ENCODE assay signal across 21 cellular contexts in genomic region chr22:49157529-49158339, GRCh38.
A peak's percentile ranks its signal among the peaks of the same experiment; 100 is the strongest.
DNase-seq lines count a peak whose midpoint lies in the region; ATAC-seq, FAIRE-seq and TF ChIP-seq lines count a peak whose summit lies in the region.
"Had no signal": no experiment of that assay in that cellular context is flagged by ENCODE, and none has a peak within 500 bp of the region (broad histone marks: within the 10 kb centered on the region; RNA-seq: fewer than 3 reads in every experiment).

No MANE protein-coding gene starts in this region.

- peaks cover 7% of the 10 kb centered on the region for H3K27me3 Mint-ChIP-seq in chondrocyte (ENCODE audit: low read depth)

- intact Hi-C loops in sciatic nerve (cut with DNase I), result no loop called here

- ATAC-seq in sciatic nerve, result no peak
- ATAC-seq in GM21528 (IDR thresholded peaks at IDR 0.05; ENCODE audit: low FRiP score, unreplicated experiment), result no peak

- no peaks in the 10 kb centered on the region for H3K4me1 Mint-ChIP-seq in chondrocyte (ENCODE audit: low read depth)
- H3K4me1 Mint-ChIP-seq: CD14-positive monocyte; CD8-positive, alpha-beta memory T cell; IgD-negative memory B cell had no signal

- no peaks in the 10 kb centered on the region for H3K9me3 Mint-ChIP-seq in chondrocyte (ENCODE audit: low read depth)
- H3K9me3 Mint-ChIP-seq: CD8-positive, alpha-beta memory T cell had no signal

- no peak for FAIRE-seq in RCC 7860 (lab: Jason Lieb, UNC)
- FAIRE-seq: GM12891 had no signal

- H3K27ac Mint-ChIP-seq in chondrocyte (ENCODE audit: unreplicated experiment), result no peak overlapping the region
- H3K27ac Mint-ChIP-seq: CD8-positive, alpha-beta memory T cell; IgD-negative memory B cell had no signal

- no peak for TF ChIP-seq CTCF in chondrocyte (IDR thresholded peaks at IDR 0.05)

- H3K36me3 Mint-ChIP-seq in chondrocyte (ENCODE audit: low read depth), result no peaks in the 10 kb centered on the region
- H3K36me3 Mint-ChIP-seq: CD14-positive monocyte; CD8-positive, alpha-beta memory T cell; IgD-negative memory B cell had no signal

- DNase-seq in NCI-H510A treated with DMSO at 0.1 percent for 48 hours (lab: John Stamatoyannopoulos, UW), result peak; percentile 41
- no peak for DNase-seq in NCI-H510A (lab: John Stamatoyannopoulos, UW)
- DNase-seq in NCI-H2029 (lab: John Stamatoyannopoulos, UW), result peak; percentile 19
- peak; percentile 77 for DNase-seq in chondrocyte (ENCODE audit: low spot score)
- peak; percentile 44 for DNase-seq in sciatic nerve (ENCODE audit: low spot score)
- DNase-seq in RCC 7860 (ENCODE audit: low spot score), result no peak
- DNase-seq: 8988T, ACHN, BE2C, Calu3, GF-D8, NCI-H1048, NCI-H1417 treated with DMSO at 0.1 percent for 48 hours, NCI-H1694 treated with DMSO at 0.1 percent for 48 hours, NCI-H82, SIG-M5 had no signal

- no peak overlapping the region for H3K4me3 Mint-ChIP-seq in chondrocyte (ENCODE audit: unreplicated experiment)
- H3K4me3 Mint-ChIP-seq: CD14-positive monocyte; CD8-positive, alpha-beta memory T cell had no signal

Comparison
In these comparisons a context has a peak if more than half of its experiments do, and no peak if none do; other contexts are left out.
1. DNase-seq: peak in NCI-H510A treated with DMSO at 0.1 percent for 48 hours (single experiment), NCI-H2029 (single experiment), chondrocyte (single experiment) and sciatic nerve (single experiment); none in NCI-H510A (single experiment) and RCC 7860 (single experiment).